15 cellular contexts compared by ENCODE assay signal in genomic region chr5:129377504-129377903, GRCh38.
DNase-seq lines count a peak whose midpoint lies in the region; ATAC-seq and TF ChIP-seq lines count a peak whose summit lies in the region.
"Had no signal": no experiment of that assay in that cellular context is flagged by ENCODE, and none has a peak within 500 bp of the region (broad histone marks: within the 10 kb centered on the region; RNA-seq: fewer than 3 reads in every experiment).

No MANE protein-coding gene starts in this region.

- H3K4me3 Mint-ChIP-seq in progenitor cell of endocrine pancreas (ENCODE audit: low read depth), result no peak overlapping the region
- H3K4me3 Mint-ChIP-seq: B cell had no signal

- no peaks in the 10 kb centered on the region for H3K27me3 Mint-ChIP-seq in progenitor cell of endocrine pancreas
- H3K27me3 Mint-ChIP-seq: B cell had no signal

- peaks cover 1% of the 10 kb centered on the region for H3K4me1 Mint-ChIP-seq in progenitor cell of endocrine pancreas (ENCODE audit: low read depth)
- H3K4me1 Mint-ChIP-seq: B cell had no signal

- H3K27ac Mint-ChIP-seq in progenitor cell of endocrine pancreas, result no peak overlapping the region
- H3K27ac Mint-ChIP-seq: B cell had no signal

- no peaks in the 10 kb centered on the region for H4K20me1 ChIP-seq in KMS-11 (ENCODE audit: insufficient read depth)
- H4K20me1 ChIP-seq in OCI-LY1 (ENCODE audit: insufficient read depth, low read length), result no peaks in the 10 kb centered on the region

- intact Hi-C loops in mucosa of descending colon (cut with DNase I, micrococcal nuclease), result no loop called here

- H2AFZ ChIP-seq in KMS-11 (ENCODE audit: low read depth) (no peak overlapping the region), OCI-LY1 (ENCODE audit: low read length) (no peak overlapping the region)

- peaks cover 4% of the 10 kb centered on the region; the same call in 1 of the 2 replicates for H3F3A ChIP-seq in OCI-LY1 (ENCODE audit: insufficient read depth, low read length)

- H3K4me2 ChIP-seq in KMS-11, result peak overlapping the region; percentile 77
- peak overlapping the region; percentile 24; the same call in 1 of the 2 replicates for H3K4me2 ChIP-seq in OCI-LY1 (ENCODE audit: low read length)
- H3K4me2 ChIP-seq: smooth muscle cell had no signal

- H3K9me3 Mint-ChIP-seq in progenitor cell of endocrine pancreas (ENCODE audit: low read depth), result no peaks in the 10 kb centered on the region

- H3K9ac ChIP-seq in KMS-11 (no peak overlapping the region), OCI-LY1 (ENCODE audit: low read length) (no peak overlapping the region)

- no peaks in the 10 kb centered on the region for H3K36me3 Mint-ChIP-seq in progenitor cell of endocrine pancreas (ENCODE audit: insufficient read depth)

- H3K4me1 ChIP-seq in KMS-11 (ENCODE audit: low read depth, poor library complexity, severe bottlenecking) (peaks cover 52% of the 10 kb centered on the region), OCI-LY1 (ENCODE audit: insufficient read depth, low read length, severe bottlenecking) (peaks cover 49% of the 10 kb centered on the region), mucosa of descending colon (ENCODE audit: low read depth) (peaks cover 10% of the 10 kb centered on the region)

- ATAC-seq in mucosa of descending colon (peak; percentile 99), GM21515 (IDR thresholded peaks at IDR 0.05; ENCODE audit: unreplicated experiment) (no peak)
- ATAC-seq: stimulated activated naive CD8-positive, alpha-beta T cell treated with anti-CD3 and anti-CD28 coated beads, Interleukin-15, Interleukin-2, amounts not matched to agents 100 U/mL and 50 U/mL, for 24 hours had no signal

- TF ChIP-seq CTCF in KMS-11 (conservative IDR thresholded peaks at IDR 0.05; ENCODE audit: low read depth, low read length), result no peak
- no peak for TF ChIP-seq CTCF in OCI-LY1 (IDR thresholded peaks at IDR 0.05; ENCODE audit: low read length)
- no peak for TF ChIP-seq CTCF in mucosa of descending colon (IDR thresholded peaks at IDR 0.05)
- TF ChIP-seq CTCF in progenitor cell of endocrine pancreas (IDR thresholded peaks at IDR 0.05; ENCODE audit: unreplicated experiment), result no peak

- H3K9me2 ChIP-seq in OCI-LY1 (ENCODE audit: low read depth, low read length), result no peaks in the 10 kb centered on the region

- H3K9me3 ChIP-seq in OCI-LY1 (ENCODE audit: low read length), result no peaks in the 10 kb centered on the region
- no peaks in the 10 kb centered on the region for H3K9me3 ChIP-seq in mucosa of descending colon

- H3K79me2 ChIP-seq in KMS-11 (ENCODE audit: insufficient read depth, low read depth) (no peaks in the 10 kb centered on the region), OCI-LY1 (ENCODE audit: insufficient read depth, low read length) (no peaks in the 10 kb centered on the region)

- H3K27ac ChIP-seq in KMS-11 (peak overlapping the region; percentile 61), OCI-LY1 (ENCODE audit: low read depth, low read length, poor library complexity, severe bottlenecking) (peak overlapping the region; percentile 79)
- H3K27ac ChIP-seq: HL-60 had no signal

- H3K27me3 ChIP-seq in KMS-11 (ENCODE audit: insufficient read depth, low read depth) (no peaks in the 10 kb centered on the region), OCI-LY1 (ENCODE audit: insufficient read depth, low read length) (no peaks in the 10 kb centered on the region)

- no peak overlapping the region for H3K4me3 ChIP-seq in KMS-11 (IDR thresholded peaks at IDR 0.05; ENCODE audit: insufficient read depth, low read depth, low read length)
- no peak overlapping the region for H3K4me3 ChIP-seq in OCI-LY1 (ENCODE audit: low read depth, low read length, poor library complexity, severe bottlenecking)
- no peak overlapping the region for H3K4me3 ChIP-seq in mucosa of descending colon
- H3K4me3 ChIP-seq: smooth muscle cell had no signal

- DNase-seq in DMS53 treated with DMSO at 0.1 percent for 48 hours (lab: John Stamatoyannopoulos, UW; ENCODE audit: unreplicated experiment) (peak; percentile 92), mucosa of descending colon (peak in 1 of 3 donors; percentile 78), progenitor cell of endocrine pancreas (ENCODE audit: low spot score, unreplicated experiment) (no peak), pons (ENCODE audit: low spot score) (no peak)
- DNase-seq: activated CD8-positive, alpha-beta memory T cell treated with anti-CD3 and anti-CD28 coated beads for 24 hours; anterior cingulate cortex; cortex of kidney; head of caudate nucleus; stimulated activated naive CD8-positive, alpha-beta T cell treated with anti-CD3 and anti-CD28 coated beads, Interleukin-15, Interleukin-2, amounts not matched to agents 100 U/mL and 50 U/mL, for 24 hours had no signal

- H3K36me3 ChIP-seq in KMS-11 (ENCODE audit: insufficient read depth) (no peaks in the 10 kb centered on the region), OCI-LY1 (ENCODE audit: insufficient read depth, low read length) (no peaks in the 10 kb centered on the region), mucosa of descending colon (ENCODE audit: low read depth) (no peaks in the 10 kb centered on the region)
